ENCODE assay signal across 18 cellular contexts in genomic region chr3:70763894-70764293, GRCh38.
DNase-seq lines count a peak whose midpoint lies in the region; ATAC-seq and TF ChIP-seq lines count a peak whose summit lies in the region.
"Had no signal": no experiment of that assay in that cellular context is flagged by ENCODE, and none has a peak within 500 bp of the region (broad histone marks: within the 10 kb centered on the region; RNA-seq: fewer than 3 reads in every experiment).

No MANE protein-coding gene starts in this region.

- H3K36me3 Mint-ChIP-seq in activated CD4-positive, alpha-beta T cell treated with anti-CD3 and anti-CD28 coated beads for 36 hours (ENCODE audit: low read depth), result no peaks in the 10 kb centered on the region
- H3K36me3 Mint-ChIP-seq: CD8-positive, alpha-beta T cell had no signal

- ATAC-seq in activated CD4-positive, alpha-beta T cell treated with anti-CD3 and anti-CD28 coated beads for 36 hours, result no peak
- ATAC-seq in stimulated activated naive CD8-positive, alpha-beta T cell treated with anti-CD3 and anti-CD28 coated beads, Interleukin-15, amount 100 ng/mL, for 72 hours, result peak; percentile 59
- ATAC-seq in stimulated activated naive CD8-positive, alpha-beta T cell treated with anti-CD3 and anti-CD28 coated beads, Interleukin-15, Interleukin-2, amounts not matched to agents 100 U/mL and 50 U/mL, for 24 hours, result no peak
- ATAC-seq: A549; CD8-positive, alpha-beta T cell had no signal

- no peak for TF ChIP-seq CTCF in GM10248 (IDR thresholded peaks at IDR 0.05; ENCODE audit: control extremely low read depth, extremely low read depth, low read depth, missing control alignments)

- intact Hi-C loops in activated CD4-positive, alpha-beta T cell treated with anti-CD3 and anti-CD28 coated beads for 36 hours (cut with DNase I, micrococcal nuclease), result loop anchor here in 1 of 2 experiments (5.0 kb wide), 1 partner anchor 1883 kb away; no protein-coding TSS in a partner anchor

- H3K9me3 Mint-ChIP-seq in activated CD4-positive, alpha-beta T cell treated with anti-CD3 and anti-CD28 coated beads for 36 hours (ENCODE audit: low read depth), result no peaks in the 10 kb centered on the region
- no peaks in the 10 kb centered on the region for H3K9me3 Mint-ChIP-seq in stimulated activated naive CD8-positive, alpha-beta T cell treated with anti-CD3 and anti-CD28 coated beads, Interleukin-15, amount 100 ng/mL, for 72 hours
- H3K9me3 Mint-ChIP-seq: CD4-positive, alpha-beta T cell; CD8-positive, alpha-beta T cell had no signal

- CTCF ChIA-PET in activated CD4-positive, alpha-beta T cell treated with anti-CD3 and anti-CD28 coated beads for 36 hours (lab: Charles Lee), result no interaction called here
- CTCF ChIA-PET in GM10248 (lab: Yijun Ruan, JAX), result no interaction called here

- POLR2A ChIA-PET in activated CD4-positive, alpha-beta T cell treated with anti-CD3 and anti-CD28 coated beads for 36 hours (lab: Charles Lee), result no interaction called here
- POLR2A ChIA-PET in GM10248 (lab: Yijun Ruan, JAX), result no interaction called here

- peak; percentile 10 for DNase-seq in activated CD4-positive, alpha-beta T cell treated with anti-CD3 and anti-CD28 coated beads for 36 hours
- no peak for DNase-seq in activated CD4-positive, alpha-beta T cell treated with anti-CD3 and anti-CD28 coated beads for 1 hour
- DNase-seq in stimulated activated naive CD8-positive, alpha-beta T cell treated with anti-CD3 and anti-CD28 coated beads, Interleukin-15, amount 100 ng/mL, for 72 hours, result no peak
- DNase-seq in stimulated activated naive CD8-positive, alpha-beta T cell treated with anti-CD3 and anti-CD28 coated beads, Interleukin-15, Interleukin-2, amounts not matched to agents 100 U/mL and 50 U/mL, for 24 hours, result no peak
- DNase-seq in GM10248 (ENCODE audit: extremely low spot score), result no peak
- DNase-seq: AML-193; CD4-positive, alpha-beta T cell; CD8-positive, alpha-beta T cell; COR-L47; DMS 273 treated with DMSO at 0.1 percent for 48 hours; DMS153; DMS53; DMS79; DND-41; EL; GDM1 had no signal

- peaks cover 6% of the 10 kb centered on the region for H3K4me1 Mint-ChIP-seq in activated CD4-positive, alpha-beta T cell treated with anti-CD3 and anti-CD28 coated beads for 36 hours
- peaks cover 20% of the 10 kb centered on the region for H3K4me1 Mint-ChIP-seq in stimulated activated naive CD8-positive, alpha-beta T cell treated with anti-CD3 and anti-CD28 coated beads, Interleukin-15, amount 100 ng/mL, for 72 hours
- H3K4me1 Mint-ChIP-seq: B cell had no signal

- H3K4me3 Mint-ChIP-seq in activated CD4-positive, alpha-beta T cell treated with anti-CD3 and anti-CD28 coated beads for 36 hours, result no peak overlapping the region
- no peak overlapping the region for H3K4me3 Mint-ChIP-seq in stimulated activated naive CD8-positive, alpha-beta T cell treated with anti-CD3 and anti-CD28 coated beads, Interleukin-15, amount 100 ng/mL, for 72 hours
- H3K4me3 Mint-ChIP-seq: B cell; CD4-positive, alpha-beta T cell; CD8-positive, alpha-beta T cell had no signal

- peaks cover 18% of the 10 kb centered on the region for H3K27me3 Mint-ChIP-seq in activated CD4-positive, alpha-beta T cell treated with anti-CD3 and anti-CD28 coated beads for 36 hours
- peaks cover 16% of the 10 kb centered on the region for H3K27me3 Mint-ChIP-seq in stimulated activated naive CD8-positive, alpha-beta T cell treated with anti-CD3 and anti-CD28 coated beads, Interleukin-15, amount 100 ng/mL, for 72 hours

- H3K27ac Mint-ChIP-seq in activated CD4-positive, alpha-beta T cell treated with anti-CD3 and anti-CD28 coated beads for 36 hours, result no peak overlapping the region
- H3K27ac Mint-ChIP-seq in stimulated activated naive CD8-positive, alpha-beta T cell treated with anti-CD3 and anti-CD28 coated beads, Interleukin-15, amount 100 ng/mL, for 72 hours, result peak overlapping the region in 1 of 2 donors; percentile 24
- H3K27ac Mint-ChIP-seq: B cell; CD4-positive, alpha-beta T cell; CD8-positive, alpha-beta T cell had no signal
